ENCODE assay signal across 9 cellular contexts in genomic region chr11:59336931-59337330, GRCh38. TPM values are rescaled to one million over a fixed set of nuclear protein-coding genes. Genes with fewer than 3 reads are reported as not detected.
"Had no signal": no experiment of that assay in that cellular context is flagged by ENCODE, and none has a peak within 500 bp of the region (broad histone marks: within the 10 kb centered on the region; RNA-seq: fewer than 3 reads in every experiment).

No MANE protein-coding gene starts in this region.

- H3K27ac Mint-ChIP-seq: GM23338, H9, HFFc6 had no signal

- H3K4me3 Mint-ChIP-seq: GM23338, H9, HFFc6 had no signal

- H3K4me1 Mint-ChIP-seq: GM23338, H9 had no signal

- DNase-seq: GM23248, GOT3, H7, H9, HCEC 1CT, HFFc6 had no signal

RNA-seq across cellular contexts. Expression of gene OR5AN1, which starts 21.8 kb away (rescaled TPM):
- total RNA-seq: GM23248, GM23338, H1, H4, H7, H9, HFFc6 had no signal
